8 cellular contexts compared by ENCODE assay signal in the genomic region with DNA sequence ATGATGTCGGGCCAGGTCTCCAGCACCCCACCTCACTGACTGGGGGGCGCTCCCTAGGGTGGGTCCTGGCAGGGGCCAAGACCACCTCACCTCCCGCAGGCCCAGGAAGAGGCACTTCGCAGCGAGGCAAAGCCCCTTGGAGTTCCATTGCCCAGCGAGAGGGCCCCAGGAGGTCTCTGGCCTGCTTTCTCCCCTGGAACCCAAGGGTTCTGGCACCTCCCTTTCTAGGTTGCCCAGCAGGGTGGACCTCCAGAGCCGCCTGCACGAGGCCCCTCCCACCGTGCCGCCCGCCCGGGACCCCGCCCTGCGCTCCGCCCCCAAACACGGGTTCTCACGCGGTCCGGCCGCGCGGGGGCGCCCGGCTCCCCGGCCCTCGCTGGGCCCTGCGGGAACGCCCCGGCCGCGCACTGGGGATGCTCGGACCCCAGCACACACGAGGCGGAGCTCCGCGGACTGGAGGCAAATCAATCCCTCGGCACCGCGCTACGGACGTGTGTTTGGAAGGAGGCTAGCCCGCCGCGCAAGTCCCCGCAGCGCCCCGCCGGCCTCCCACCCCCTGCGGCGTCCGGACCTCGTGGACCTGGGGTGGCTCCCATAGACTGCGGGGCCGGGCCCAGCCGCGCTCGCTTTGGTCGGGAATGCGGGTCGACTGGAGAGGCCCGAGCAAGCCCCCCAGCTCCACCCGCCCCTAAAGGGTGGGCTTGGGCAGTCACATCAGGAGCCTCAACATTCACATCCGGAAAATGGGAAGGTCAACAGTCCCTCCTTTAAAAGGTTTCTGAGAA.
DNase-seq lines count a peak whose midpoint lies in the region; ATAC-seq and TF ChIP-seq lines count a peak whose summit lies in the region.

No MANE protein-coding gene starts in this region.

- H3K27ac ChIP-seq in neural progenitor cell = no peak overlapping the region
- H3K27ac ChIP-seq in tibial artery = no peak overlapping the region

- peaks cover 48% of the 10 kb centered on the region for H3K27me3 ChIP-seq in neural progenitor cell
- peaks cover 3 to 85% of the 10 kb centered on the region in 2 donors for H3K27me3 ChIP-seq in tibial artery

- DNase-seq in NCI-H226 (peak; percentile 46), fibroblast of pulmonary artery (ENCODE audit: low read depth) (peak; percentile 31), neural progenitor cell (ENCODE audit: low spot score) (peak; percentile 90), tibial artery (peak; percentile 56 to 75), OCI-M2 (lab: John Stamatoyannopoulos, UW; ENCODE audit: unreplicated experiment) (no peak)
- peak; percentile 80 for DNase-seq in activated T-cell treated with anti-CD3 and anti-CD28 coated beads, Interleukin-2, amount 50 U/mL, for 24 hours

- H3K4me1 Mint-ChIP-seq in activated T-cell treated with anti-CD3 and anti-CD28 coated beads, Interleukin-2, amount 50 U/mL, for 24 hours (ENCODE audit: low read depth) = peaks cover 35% of the 10 kb centered on the region
- H3K4me1 Mint-ChIP-seq in neural progenitor cell = peaks cover 44% of the 10 kb centered on the region

- H3K36me3 ChIP-seq in neural progenitor cell = no peaks in the 10 kb centered on the region
- H3K36me3 ChIP-seq in tibial artery = no peaks in the 10 kb centered on the region

- no peaks in the 10 kb centered on the region for H3K79me2 ChIP-seq in neural progenitor cell (ENCODE audit: low read depth)

- no peak overlapping the region for H3K27ac Mint-ChIP-seq in activated T-cell treated with anti-CD3 and anti-CD28 coated beads, Interleukin-2, amount 50 U/mL, for 24 hours
- no peak overlapping the region for H3K27ac Mint-ChIP-seq in neural progenitor cell

- TF ChIP-seq CTCF in GM12874 (IDR thresholded peaks at IDR 0.05; ENCODE audit: insufficient read depth, low read depth, low read length) = peak; percentile 39
- TF ChIP-seq CTCF in fibroblast of pulmonary artery (IDR thresholded peaks at IDR 0.05; ENCODE audit: low read length, missing control alignments) = peak; percentile 1
- TF ChIP-seq CTCF in neural progenitor cell (IDR thresholded peaks at IDR 0.05) = peak; percentile 80
- TF ChIP-seq CTCF in tibial artery (IDR thresholded peaks at IDR 0.05) = peak in 1 of 2 experiments; percentile 15

- H3K4me3 Mint-ChIP-seq in activated T-cell treated with anti-CD3 and anti-CD28 coated beads, Interleukin-2, amount 50 U/mL, for 24 hours = no peak overlapping the region
- no peak overlapping the region for H3K4me3 Mint-ChIP-seq in neural progenitor cell

- peaks cover 26% of the 10 kb centered on the region for H3F3A ChIP-seq in neural progenitor cell (ENCODE audit: low read depth)

- no peaks in the 10 kb centered on the region for H3K36me3 Mint-ChIP-seq in activated T-cell treated with anti-CD3 and anti-CD28 coated beads, Interleukin-2, amount 50 U/mL, for 24 hours (ENCODE audit: low read depth)
- H3K36me3 Mint-ChIP-seq in neural progenitor cell = no peaks in the 10 kb centered on the region

- H3K9me3 Mint-ChIP-seq in activated T-cell treated with anti-CD3 and anti-CD28 coated beads, Interleukin-2, amount 50 U/mL, for 24 hours = no peaks in the 10 kb centered on the region
- no peaks in the 10 kb centered on the region for H3K9me3 Mint-ChIP-seq in neural progenitor cell

- peak overlapping the region; percentile 70 for H3K4me2 ChIP-seq in neural progenitor cell

- H3K9ac ChIP-seq in neural progenitor cell = no peak overlapping the region

- no peaks in the 10 kb centered on the region for H3K9me3 ChIP-seq in neural progenitor cell (ENCODE audit: low read depth)
- H3K9me3 ChIP-seq in tibial artery = no peaks in the 10 kb centered on the region

- no peak for ATAC-seq in HG03025 (IDR thresholded peaks at IDR 0.05; ENCODE audit: low FRiP score, unreplicated experiment)

- peaks cover 2% of the 10 kb centered on the region for H4K20me1 ChIP-seq in neural progenitor cell (ENCODE audit: low read depth)

- peaks cover 83% of the 10 kb centered on the region for H3K27me3 Mint-ChIP-seq in activated T-cell treated with anti-CD3 and anti-CD28 coated beads, Interleukin-2, amount 50 U/mL, for 24 hours
- peaks cover 10% of the 10 kb centered on the region for H3K27me3 Mint-ChIP-seq in neural progenitor cell (ENCODE audit: insufficient read depth, low read depth)

- intact Hi-C loops in tibial artery (cut with DNase I; ENCODE audit: low total_unique reads) = no loop called here

- H2AFZ ChIP-seq in neural progenitor cell (replicated peaks) = peak overlapping the region; percentile 76

- H3K4me1 ChIP-seq in neural progenitor cell (peaks cover 28% of the 10 kb centered on the region), tibial artery (peaks cover 0 to 24% (median 18%) of the 10 kb centered on the region in 4 donors)

- no peak overlapping the region for H3K4me3 ChIP-seq in fibroblast of pulmonary artery (replicated peaks; ENCODE audit: low read depth, low read length)
- H3K4me3 ChIP-seq in neural progenitor cell = peak overlapping the region; percentile 31
- H3K4me3 ChIP-seq in tibial artery = peak overlapping the region in 1 of 2 donors; percentile 10
